8 cellular contexts compared by ENCODE assay signal in genomic region chr12:108570743-108571603, GRCh38. TPM values are rescaled to one million over a fixed set of nuclear protein-coding genes. Genes with fewer than 3 reads are reported as not detected.
DNase-seq lines count a peak whose midpoint lies in the region; ATAC-seq and TF ChIP-seq lines count a peak whose summit lies in the region.

No MANE protein-coding gene starts in this region.

- no peaks in the 10 kb centered on the region for H3K9me3 ChIP-seq in Loucy (ENCODE audit: insufficient read depth, low read depth, low read length)

- DNase-seq in NCI-H2107 treated with DMSO at 0.1 percent for 48 hours (lab: John Stamatoyannopoulos, UW; ENCODE audit: unreplicated experiment) (peak; percentile 43), NCI-H2107 (lab: John Stamatoyannopoulos, UW) (no peak), choroid plexus epithelial cell (ENCODE audit: low read depth) (peak; percentile 76), osteocyte (ENCODE audit: extremely low spot score, unreplicated experiment) (peak; percentile 74), NCI-H226 (no peak)
- no peak for DNase-seq in stimulated activated CD4-positive, alpha-beta T cell treated with anti-CD3 and anti-CD28 coated beads, Interleukin-4, amount 100 ng/mL, for 4 hours

- no peaks in the 10 kb centered on the region for H3K9me2 ChIP-seq in Loucy (replicated peaks; ENCODE audit: low read depth, low read length)

- H3K27me3 Mint-ChIP-seq in osteocyte (ENCODE audit: unreplicated experiment): no peaks in the 10 kb centered on the region

- peaks cover 5% of the 10 kb centered on the region for H4K20me1 ChIP-seq in Loucy (ENCODE audit: insufficient read depth, low read length, poor library complexity, severe bottlenecking)

- peaks cover 25% of the 10 kb centered on the region for H3K36me3 Mint-ChIP-seq in osteocyte (ENCODE audit: unreplicated experiment)

- H3K27ac Mint-ChIP-seq in osteocyte (ENCODE audit: unreplicated experiment): peak overlapping the region; percentile 33

- no peak overlapping the region for H2AFZ ChIP-seq in Loucy (ENCODE audit: low read length)

- no peaks in the 10 kb centered on the region for H3K79me2 ChIP-seq in Loucy (ENCODE audit: insufficient read depth, low read length)

- H3K4me1 ChIP-seq in Loucy (ENCODE audit: insufficient read depth, low read length, poor library complexity, severe bottlenecking): peaks cover 35% of the 10 kb centered on the region

- H3K9ac ChIP-seq in Loucy (ENCODE audit: low read depth, low read length, poor library complexity, severe bottlenecking): no peak overlapping the region

- no peaks in the 10 kb centered on the region for H3K27me3 ChIP-seq in Loucy (ENCODE audit: insufficient read depth, low read length, poor library complexity, severe bottlenecking)

- H3K4me2 ChIP-seq in Loucy (ENCODE audit: low read depth, low read length, poor library complexity, severe bottlenecking): no peak overlapping the region

- TF ChIP-seq CTCF in Loucy (conservative IDR thresholded peaks at IDR 0.05; ENCODE audit: low read length): peak; percentile 61
- TF ChIP-seq CTCF in choroid plexus epithelial cell (conservative IDR thresholded peaks at IDR 0.05; ENCODE audit: low read depth, low read length): peak; percentile 57
- peak; percentile 70 for TF ChIP-seq CTCF in osteocyte (IDR thresholded peaks at IDR 0.05)

- peaks cover 6% of the 10 kb centered on the region for H3K4me1 Mint-ChIP-seq in osteocyte (ENCODE audit: unreplicated experiment)

- H3K4me3 ChIP-seq in Loucy (ENCODE audit: low read length, poor library complexity, severe bottlenecking) (no peak overlapping the region), choroid plexus epithelial cell (ENCODE audit: low read depth, low read length) (no peak overlapping the region)

- H3K9me3 Mint-ChIP-seq in osteocyte (ENCODE audit: unreplicated experiment): no peaks in the 10 kb centered on the region

- ATAC-seq in HG03175 (IDR thresholded peaks at IDR 0.05; ENCODE audit: unreplicated experiment): no peak

- no peaks in the 10 kb centered on the region for H3F3A ChIP-seq in Loucy (ENCODE audit: low read depth)

- peaks cover 13% of the 10 kb centered on the region; the same call in 1 of the 2 replicates for H3K36me3 ChIP-seq in Loucy (ENCODE audit: insufficient read depth, low read length)

- no peak overlapping the region for H3K4me3 Mint-ChIP-seq in osteocyte (ENCODE audit: unreplicated experiment)

RNA-seq across cellular contexts. Expression of gene ISCU, which starts 8.6 kb away (rescaled TPM):
- total RNA-seq in osteocyte: 93.9 and 103 TPM in 2 replicates

RNA-seq across cellular contexts. Expression of gene SART3, which starts 10.0 kb away (rescaled TPM):
- total RNA-seq in osteocyte: 47.2 and 47.5 TPM in 2 replicates

RNA-seq across cellular contexts. Expression of gene TMEM119, which starts 26.9 kb away (rescaled TPM):
- total RNA-seq in osteocyte: 54.0 and 58.8 TPM in 2 replicates

RNA-seq across cellular contexts. Expression of gene FICD, which starts 55.9 kb away (rescaled TPM):
- 5.8 and 6.0 TPM in 2 replicates for total RNA-seq in osteocyte

Comparison
In these comparisons a context has a peak if more than half of its experiments do, and no peak if none do; other contexts are left out.
1. DNase-seq: peak in NCI-H2107 treated with DMSO at 0.1 percent for 48 hours (single experiment), choroid plexus epithelial cell (single experiment) and osteocyte (single experiment); none in NCI-H2107 (single experiment), NCI-H226 (single experiment) and stimulated activated CD4-positive, alpha-beta T cell treated with anti-CD3 and anti-CD28 coated beads, Interleukin-4, amount 100 ng/mL, for 4 hours (0 of 2).
2. Peak in every context shown above with its lines, with median percentiles within 50 percentile points of each other: CTCF ChIP-seq.